26 cellular contexts compared by ENCODE assay signal in the genomic region with DNA sequence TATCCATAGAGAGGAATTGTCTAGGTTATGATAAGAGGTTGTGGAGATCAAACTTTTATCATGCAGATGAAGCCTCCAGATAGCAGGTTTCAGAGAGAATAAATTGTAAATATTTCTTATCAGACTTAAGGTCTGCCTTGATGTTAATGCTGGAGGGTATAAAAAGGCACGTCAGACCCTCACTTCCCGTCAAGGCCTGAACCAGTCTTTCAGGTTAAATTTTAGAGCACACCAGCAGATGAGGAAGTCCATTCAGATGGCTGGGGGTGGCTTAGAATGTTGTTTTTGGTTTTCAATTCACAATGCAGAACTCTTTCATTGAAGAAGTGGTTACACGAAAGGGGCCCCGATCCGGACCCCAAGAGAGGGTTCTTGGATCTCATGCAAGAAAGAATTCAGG.
"Had no signal": no experiment of that assay in that cellular context is flagged by ENCODE, and none has a peak within 500 bp of the region (broad histone marks: within the 10 kb centered on the region; RNA-seq: fewer than 3 reads in every experiment).

No MANE protein-coding gene starts in this region.

- H3K36me3 ChIP-seq: Peyer's patch, SJCRH30 had no signal

- H3K4me3 Mint-ChIP-seq: IgD-negative memory B cell had no signal

- H3K27me3 Mint-ChIP-seq: IgD-negative memory B cell had no signal

- H2AFZ ChIP-seq: PC-9 had no signal

- ATAC-seq: K562, Right ventricle myocardium inferior, SK-N-SH treated with all-trans-retinoic acid at 6 μM for 48 hours had no signal

- H3K27me3 ChIP-seq: Peyer's patch, SJCRH30 had no signal

- DNase-seq: NCI-H1048, NCI-H1105, NCI-H1417, NCI-H1436 treated with DMSO at 0.1 percent for 48 hours, NCI-H1694 treated with DMSO at 0.1 percent for 48 hours, NCI-H1930, NCI-H2081, NCI-H2107, NCI-H2171, NCI-H226, NCI-H446, NCI-H510A, NCI-H524 treated with DMSO at 0.1 percent for 48 hours, NCI-H69, NCI-H774, OCI-M1, PC-9, Peyer's patch, SHP77 treated with DMSO at 0.1 percent for 48 hours, SJCRH30, T-helper 2 cell had no signal

- H3K36me3 Mint-ChIP-seq: IgD-negative memory B cell had no signal

- H3K4me1 ChIP-seq: Peyer's patch, SJCRH30 had no signal

- H3K27ac ChIP-seq: HL-60, PC-9, Peyer's patch, SJCRH30 had no signal

- H3K4me3 ChIP-seq: K562, PC-9, Peyer's patch, SJCRH30 had no signal

- H3K4me2 ChIP-seq: PC-9 had no signal
